16 cellular contexts compared by ENCODE assay signal in genomic region chr2:45598545-45598944, GRCh38. TPM values are rescaled to one million over a fixed set of nuclear protein-coding genes. Genes with fewer than 3 reads are reported as not detected.
A peak's percentile ranks its signal among the peaks of the same experiment; 100 is the strongest.
DNase-seq lines count a peak whose midpoint lies in the region; ATAC-seq and TF ChIP-seq lines count a peak whose summit lies in the region.
"Had no signal": no experiment of that assay in that cellular context is flagged by ENCODE, and none has a peak within 500 bp of the region (broad histone marks: within the 10 kb centered on the region; RNA-seq: fewer than 3 reads in every experiment).

No MANE protein-coding gene starts in this region.

- peaks cover 26% of the 10 kb centered on the region for H3K36me3 ChIP-seq in right atrium auricular region

- no peaks in the 10 kb centered on the region for H3K9me3 ChIP-seq in right atrium auricular region
- H3K9me3 ChIP-seq: BLaER1 treated with 17β-estradiol and CSF1 and Interleukin-3, amounts not matched to agents 10 nM and 100 nM; Caco-2 had no signal

- intact Hi-C loops in left ventricle myocardium superior (cut with micrococcal nuclease), result no loop called here

- no peaks in the 10 kb centered on the region for H3K27me3 ChIP-seq in right atrium auricular region
- H3K27me3 ChIP-seq: BLaER1 treated with 17β-estradiol and CSF1 and Interleukin-3, amounts not matched to agents 10 nM and 100 nM had no signal

- peak; percentile 45 for ATAC-seq in left ventricle myocardium superior
- peak; percentile 20 for ATAC-seq in left lobe of liver
- ATAC-seq: CD8-positive, alpha-beta T cell had no signal

- DNase-seq in left ventricle myocardium superior (no peak), right atrium auricular region (ENCODE audit: low spot score) (no peak), left lobe of liver (ENCODE audit: low spot score) (no peak), T1000 (lab: John Stamatoyannopoulos, UW) (no peak), AG08396 (ENCODE audit: low spot score) (no peak)
- DNase-seq: 8988T; ACHN; AML-193; Caco-2; Calu3; CD4-positive, alpha-beta T cell; CD8-positive, alpha-beta T cell; DMS79 treated with DMSO at 0.1 percent for 48 hours; GF-D8 had no signal

- TF ChIP-seq CTCF in right atrium auricular region (IDR thresholded peaks at IDR 0.05), result no peak

- no peak overlapping the region for H3K4me3 ChIP-seq in right atrium auricular region
- H3K4me3 ChIP-seq: BLaER1 treated with 17β-estradiol and CSF1 and Interleukin-3, amounts not matched to agents 10 nM and 100 nM had no signal

- H3K4me1 ChIP-seq in right atrium auricular region, result no peaks in the 10 kb centered on the region
- H3K4me1 ChIP-seq: Caco-2 had no signal

- no peak overlapping the region for H3K27ac ChIP-seq in right atrium auricular region
- H3K27ac ChIP-seq: BLaER1 treated with 17β-estradiol and CSF1 and Interleukin-3, amounts not matched to agents 10 nM and 100 nM; C4-2B had no signal

RNA-seq across cellular contexts. Expression of gene SRBD1, which starts 12.5 kb away (rescaled TPM):
- total RNA-seq in left ventricle myocardium superior (6.3 TPM), right atrium auricular region (1 to 10 TPM; 5.3 to 9.6 TPM), left lobe of liver (7.1 TPM)

RNA-seq across cellular contexts. Expression of gene PRKCE, which starts 52.9 kb away (rescaled TPM):
- 14.8 TPM for total RNA-seq in left ventricle myocardium superior
- 10 to 100 TPM in 1 of 2 donors, 1 to 10 TPM in 1; 7.2 to 11.8 TPM for total RNA-seq in right atrium auricular region
- 8.4 TPM for total RNA-seq in left lobe of liver
